ENCODE assay signal across 1 cellular context in genomic region chr14:104136472-104137296, GRCh38.
TF ChIP-seq lines count a peak whose summit lies in the region.

No MANE protein-coding gene starts in this region.

TF ChIP-seq in SK-N-SH, 30 proteins besides CTCF, POLR2A, EP300 and RAD21 (continued from another document):
- TF ChIP-seq SIN3A (IDR thresholded peaks at IDR 0.05; ENCODE audit: borderline replicate concordance, low read depth, low read length), result no peak
